8 cellular contexts compared by ENCODE assay signal in genomic region chr4:53377319-53378170, GRCh38. TPM values are rescaled to one million over a fixed set of nuclear protein-coding genes. Genes with fewer than 3 reads are reported as not detected.
A peak's percentile ranks its signal among the peaks of the same experiment; 100 is the strongest.
DNase-seq lines count a peak whose midpoint lies in the region; ATAC-seq and TF ChIP-seq lines count a peak whose summit lies in the region.

A gene with protein sequence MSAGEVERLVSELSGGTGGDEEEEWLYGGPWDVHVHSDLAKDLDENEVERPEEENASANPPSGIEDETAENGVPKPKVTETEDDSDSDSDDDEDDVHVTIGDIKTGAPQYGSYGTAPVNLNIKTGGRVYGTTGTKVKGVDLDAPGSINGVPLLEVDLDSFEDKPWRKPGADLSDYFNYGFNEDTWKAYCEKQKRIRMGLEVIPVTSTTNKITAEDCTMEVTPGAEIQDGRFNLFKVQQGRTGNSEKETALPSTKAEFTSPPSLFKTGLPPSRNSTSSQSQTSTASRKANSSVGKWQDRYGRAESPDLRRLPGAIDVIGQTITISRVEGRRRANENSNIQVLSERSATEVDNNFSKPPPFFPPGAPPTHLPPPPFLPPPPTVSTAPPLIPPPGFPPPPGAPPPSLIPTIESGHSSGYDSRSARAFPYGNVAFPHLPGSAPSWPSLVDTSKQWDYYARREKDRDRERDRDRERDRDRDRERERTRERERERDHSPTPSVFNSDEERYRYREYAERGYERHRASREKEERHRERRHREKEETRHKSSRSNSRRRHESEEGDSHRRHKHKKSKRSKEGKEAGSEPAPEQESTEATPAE (plus strand): TSS chr4:53377641. CDS start chr4:53377839, 198 bp downstream.

- DNase-seq in DND-41 (peak; percentile 96), Karpas-422 (peak; percentile 97), RKO (ENCODE audit: low spot score) (peak; percentile 91), fibroblast of lung (ENCODE audit: low read depth in 2 of 2) (peak; percentile 86 to 91)
- peak; percentile 92 to 97 (median 96) for DNase-seq in naive thymus-derived CD4-positive, alpha-beta T cell
- peak; percentile 94 for DNase-seq in stimulated activated naive B cell treated with anti-CD40 and anti-IgM and Interleukin-4, amounts not matched to agents 10 μg/mL and 1 μg/mL and 100 μg/mL, for 72 hours

- H3K9me2 ChIP-seq in Karpas-422 (replicated peaks; ENCODE audit: insufficient read depth, low read length): no peaks in the 10 kb centered on the region

- H3K36me3 Mint-ChIP-seq in activated T-helper 17 cell treated with anti-CD3 and anti-CD28 coated beads, Interleukin-2, amount 50 U/mL, for 72 hours (ENCODE audit: low read depth): peaks cover 58% of the 10 kb centered on the region
- H3K36me3 Mint-ChIP-seq in naive thymus-derived CD4-positive, alpha-beta T cell: peaks cover 0 to 14% (median 7%) of the 10 kb centered on the region in 5 donors
- peaks cover 14% of the 10 kb centered on the region in 2 donors for H3K36me3 Mint-ChIP-seq in stimulated activated naive B cell treated with anti-CD40 and anti-IgM and Interleukin-4, amounts not matched to agents 10 μg/mL and 1 μg/mL and 100 μg/mL, for 72 hours

- H3K36me3 ChIP-seq in DND-41 (ENCODE audit: insufficient read depth, low read length) (peaks cover 28% of the 10 kb centered on the region), Karpas-422 (ENCODE audit: insufficient read depth, low read length) (peaks cover 29% of the 10 kb centered on the region), fibroblast of lung (ENCODE audit: control insufficient read depth, insufficient read depth, low read length) (peaks cover 2% of the 10 kb centered on the region)
- peaks cover 0 to 12% (median 5%) of the 10 kb centered on the region in 3 experiments for H3K36me3 ChIP-seq in naive thymus-derived CD4-positive, alpha-beta T cell (ENCODE audit: control insufficient read depth in 2 of 3, insufficient read depth in 3 of 3, low read length in 3 of 3)

- peak within 1 kb of the TSS; percentile 97 for H3K27ac ChIP-seq in DND-41 (ENCODE audit: low read length)
- peak within 1 kb of the TSS; percentile 65 for H3K27ac ChIP-seq in Karpas-422 (ENCODE audit: low read length)
- H3K27ac ChIP-seq in fibroblast of lung (ENCODE audit: insufficient read depth, low read length): peak within 1 kb of the TSS; percentile 86
- peak within 1 kb of the TSS; percentile 89 for H3K27ac ChIP-seq in naive thymus-derived CD4-positive, alpha-beta T cell (ENCODE audit: low read depth, low read length)

- peak within 1 kb of the TSS; percentile 69 for H3K4me2 ChIP-seq in DND-41 (ENCODE audit: insufficient read depth, low read length)
- peak within 1 kb of the TSS; percentile 98 for H3K4me2 ChIP-seq in Karpas-422 (ENCODE audit: low read depth, low read length, poor library complexity, severe bottlenecking)
- H3K4me2 ChIP-seq in fibroblast of lung (ENCODE audit: extremely low read depth, insufficient read depth, low read length): peak within 1 kb of the TSS; percentile 90

- H3K9me3 ChIP-seq in DND-41 (ENCODE audit: insufficient read depth, low read length, severe bottlenecking) (no peaks in the 10 kb centered on the region), Karpas-422 (ENCODE audit: low read length) (no peaks in the 10 kb centered on the region), fibroblast of lung (ENCODE audit: control insufficient read depth, insufficient read depth, low read depth, low read length) (no peaks in the 10 kb centered on the region)
- H3K9me3 ChIP-seq in naive thymus-derived CD4-positive, alpha-beta T cell (ENCODE audit: control insufficient read depth in 2 of 3, low read length in 3 of 3): no peaks in the 10 kb centered on the region

- H3K4me3 Mint-ChIP-seq in activated T-helper 17 cell treated with anti-CD3 and anti-CD28 coated beads, Interleukin-2, amount 50 U/mL, for 72 hours: peak within 1 kb of the TSS; percentile 97
- H3K4me3 Mint-ChIP-seq in naive thymus-derived CD4-positive, alpha-beta T cell: peak within 1 kb of the TSS; percentile 94 to 100 (median 99)
- H3K4me3 Mint-ChIP-seq in stimulated activated naive B cell treated with anti-CD40 and anti-IgM and Interleukin-4, amounts not matched to agents 10 μg/mL and 1 μg/mL and 100 μg/mL, for 72 hours: peak within 1 kb of the TSS; percentile 99

- H3K9ac ChIP-seq in DND-41 (ENCODE audit: low read depth, low read length): peak within 1 kb of the TSS; percentile 92
- peak within 1 kb of the TSS; percentile 95 for H3K9ac ChIP-seq in Karpas-422 (ENCODE audit: low read length)
- H3K9ac ChIP-seq in fibroblast of lung (ENCODE audit: insufficient read depth, low read length): peak within 1 kb of the TSS; percentile 86

- H3K4me3 ChIP-seq in DND-41 (ENCODE audit: low read depth in 1 of 2, low read length in 2 of 2) (peak within 1 kb of the TSS; percentile 73 to 97), Karpas-422 (ENCODE audit: low read length) (peak within 1 kb of the TSS; percentile 96), fibroblast of lung (replicated peaks in 1 of 4; ENCODE audit: control extremely low read depth in 1 of 4, insufficient read depth in 1 of 4, low read depth in 3 of 4, low read length in 4 of 4) (peak within 1 kb of the TSS; percentile 74 to 91 (median 82))
- peak within 1 kb of the TSS; percentile 85 for H3K4me3 ChIP-seq in naive thymus-derived CD4-positive, alpha-beta T cell (ENCODE audit: low read length)

- no peaks in the 10 kb centered on the region for H3K9me3 Mint-ChIP-seq in activated T-helper 17 cell treated with anti-CD3 and anti-CD28 coated beads, Interleukin-2, amount 50 U/mL, for 72 hours
- peaks cover 0 to 9% (median 0%) of the 10 kb centered on the region in 11 donors for H3K9me3 Mint-ChIP-seq in naive thymus-derived CD4-positive, alpha-beta T cell
- H3K9me3 Mint-ChIP-seq in stimulated activated naive B cell treated with anti-CD40 and anti-IgM and Interleukin-4, amounts not matched to agents 10 μg/mL and 1 μg/mL and 100 μg/mL, for 72 hours: no peaks in the 10 kb centered on the region

- POLR2A ChIA-PET in naive thymus-derived CD4-positive, alpha-beta T cell (lab: Charles Lee): interaction anchor here (0.9 to 4.4 kb wide), 3 partner anchors 11 to 665 kb away, joined by 4 to 35 read pairs (median 7); partner anchors contain the start of gene SCFD2

- intact Hi-C loops in naive thymus-derived CD4-positive, alpha-beta T cell (cut with micrococcal nuclease): loop anchor here (1.0 to 10.0 kb wide), 7 partner anchors 11 to 1565 kb away; partner anchors contain the start of genes SCFD2 (in 2 of the 2), DCUN1D4 (in 1 of the 2), RASL11B (in 1 of the 2) and SGCB (in 1 of the 2)

- peaks cover 35% of the 10 kb centered on the region for H3K4me1 ChIP-seq in DND-41 (ENCODE audit: insufficient read depth, low read length)
- peaks cover 33% of the 10 kb centered on the region for H3K4me1 ChIP-seq in Karpas-422 (ENCODE audit: low read length)
- no peaks in the 10 kb centered on the region for H3K4me1 ChIP-seq in fibroblast of lung (ENCODE audit: control insufficient read depth, extremely low read depth, insufficient read depth, low read length)
- H3K4me1 ChIP-seq in naive thymus-derived CD4-positive, alpha-beta T cell (ENCODE audit: control insufficient read depth in 2 of 2, insufficient read depth in 2 of 2, low read length in 2 of 2): peaks cover 17 to 21% of the 10 kb centered on the region in 2 donors

- no peaks in the 10 kb centered on the region for H3K27me3 Mint-ChIP-seq in activated T-helper 17 cell treated with anti-CD3 and anti-CD28 coated beads, Interleukin-2, amount 50 U/mL, for 72 hours
- H3K27me3 Mint-ChIP-seq in naive thymus-derived CD4-positive, alpha-beta T cell: peaks cover 0 to 15% (median 4%) of the 10 kb centered on the region in 5 donors
- H3K27me3 Mint-ChIP-seq in stimulated activated naive B cell treated with anti-CD40 and anti-IgM and Interleukin-4, amounts not matched to agents 10 μg/mL and 1 μg/mL and 100 μg/mL, for 72 hours: peaks cover 0 to 5% of the 10 kb centered on the region in 2 donors

- peak within 1 kb of the TSS; percentile 99 for H3K27ac Mint-ChIP-seq in activated T-helper 17 cell treated with anti-CD3 and anti-CD28 coated beads, Interleukin-2, amount 50 U/mL, for 72 hours
- H3K27ac Mint-ChIP-seq in naive thymus-derived CD4-positive, alpha-beta T cell: peak within 1 kb of the TSS; percentile 97 to 100 (median 99)
- H3K27ac Mint-ChIP-seq in stimulated activated naive B cell treated with anti-CD40 and anti-IgM and Interleukin-4, amounts not matched to agents 10 μg/mL and 1 μg/mL and 100 μg/mL, for 72 hours: peak within 1 kb of the TSS; percentile 100

- peaks cover 51% of the 10 kb centered on the region for H3K79me2 ChIP-seq in DND-41 (ENCODE audit: insufficient read depth, low read length)
- peaks cover 51% of the 10 kb centered on the region for H3K79me2 ChIP-seq in Karpas-422 (ENCODE audit: low read length)
- H3K79me2 ChIP-seq in fibroblast of lung (ENCODE audit: control insufficient read depth, insufficient read depth, low read length): peaks cover 49% of the 10 kb centered on the region

- H3K27me3 ChIP-seq in DND-41 (ENCODE audit: insufficient read depth, low read length, poor library complexity): no peaks in the 10 kb centered on the region
- H3K27me3 ChIP-seq in Karpas-422 (ENCODE audit: low read length): no peaks in the 10 kb centered on the region
- H3K27me3 ChIP-seq in fibroblast of lung (ENCODE audit: control insufficient read depth, insufficient read depth, low read length): no peaks in the 10 kb centered on the region
- H3K27me3 ChIP-seq in naive thymus-derived CD4-positive, alpha-beta T cell (ENCODE audit: control insufficient read depth in 2 of 2, insufficient read depth in 2 of 2, low read length in 2 of 2): no peaks in the 10 kb centered on the region

- peaks cover 20% of the 10 kb centered on the region for H4K20me1 ChIP-seq in DND-41 (ENCODE audit: insufficient read depth, low read length)
- peaks cover 13% of the 10 kb centered on the region; the same call in 1 of the 2 replicates for H4K20me1 ChIP-seq in Karpas-422 (ENCODE audit: insufficient read depth, low read depth, low read length)
- H4K20me1 ChIP-seq in fibroblast of lung (ENCODE audit: control insufficient read depth, extremely low read depth, insufficient read depth, low read length): no peaks in the 10 kb centered on the region

- peaks cover 23% of the 10 kb centered on the region for H3K4me1 Mint-ChIP-seq in activated T-helper 17 cell treated with anti-CD3 and anti-CD28 coated beads, Interleukin-2, amount 50 U/mL, for 72 hours
- peaks cover 20 to 53% (median 37%) of the 10 kb centered on the region in 7 donors for H3K4me1 Mint-ChIP-seq in naive thymus-derived CD4-positive, alpha-beta T cell
- peaks cover 13 to 34% of the 10 kb centered on the region in 2 donors for H3K4me1 Mint-ChIP-seq in stimulated activated naive B cell treated with anti-CD40 and anti-IgM and Interleukin-4, amounts not matched to agents 10 μg/mL and 1 μg/mL and 100 μg/mL, for 72 hours

- CTCF ChIA-PET in naive thymus-derived CD4-positive, alpha-beta T cell (lab: Charles Lee): no interaction called here

- ATAC-seq in DND-41 (ENCODE audit: insufficient read depth, low read depth): peak; percentile 91
- ATAC-seq in GM21825 (IDR thresholded peaks at IDR 0.05; ENCODE audit: unreplicated experiment): peak; percentile 85
- ATAC-seq in activated T-helper 17 cell treated with anti-CD3 and anti-CD28 coated beads, Interleukin-2, amount 50 U/mL, for 72 hours (replicated peaks): peak; percentile 96
- ATAC-seq in naive thymus-derived CD4-positive, alpha-beta T cell: peak; percentile 97
- ATAC-seq in stimulated activated naive B cell treated with anti-CD40 and anti-IgM and Interleukin-4, amounts not matched to agents 10 μg/mL and 1 μg/mL and 100 μg/mL, for 72 hours (replicated peaks): peak; percentile 93 to 97

- TF ChIP-seq CTCF in DND-41 (IDR thresholded peaks at IDR 0.05; ENCODE audit: borderline replicate concordance, extremely low read depth, low read length, poor library complexity, severe bottlenecking) (no peak), fibroblast of lung (conservative IDR thresholded peaks at IDR 0.05 in 1 of 2, IDR thresholded peaks at IDR 0.05 in 1 of 2; ENCODE audit: low read depth in 1 of 2, low read length in 2 of 2) (no peak)

- H2AFZ ChIP-seq in DND-41 (ENCODE audit: low read depth, low read length) (peak within 1 kb of the TSS; percentile 99), Karpas-422 (ENCODE audit: low read length) (peak within 1 kb of the TSS; percentile 76), fibroblast of lung (ENCODE audit: low read length) (peak within 1 kb of the TSS; percentile 64)

RNA-seq across cellular contexts. Expression of the gene that starts here (rescaled TPM):
- total RNA-seq in Karpas-422 (2014; rRNA removed; shearing (Covaris generic); ENCODE audit: low replicate concordance): 89.0 and 95.0 TPM in 2 replicates
- 10 to 100 TPM; 49.3 to 70.3 TPM for total RNA-seq in activated T-helper 17 cell treated with anti-CD3 and anti-CD28 coated beads, Interleukin-2, amount 50 U/mL, for 72 hours
- 75.8 and 98.3 TPM in 2 replicates for total RNA-seq in fibroblast of lung
- 22.3 and 39.7 TPM in 2 replicates for polyA plus RNA-seq in fibroblast of lung
- 48.0 and 64.3 TPM in 2 replicates for polyA plus RNA-seq in fibroblast of lung (2012)
- 31.3 and 44.8 TPM in 2 replicates for polyA minus RNA-seq in fibroblast of lung (ENCODE audit: low replicate concordance)
- 10 to 100 TPM; 57.1 to 91.0 (median 78.7) TPM for total RNA-seq in naive thymus-derived CD4-positive, alpha-beta T cell
- 10 to 100 TPM; 70.7 to 90.7 TPM for polyA plus RNA-seq in naive thymus-derived CD4-positive, alpha-beta T cell

Comparison
In these comparisons a context has a peak if more than half of its experiments do, and no peak if none do; other contexts are left out.
1. Peak in every context shown above with its lines: DNase-seq, ATAC-seq, H3K4me3 ChIP-seq and H3K27ac ChIP-seq.